Comparison of ENCODE assay signal across 8 cellular contexts in the genomic region with DNA sequence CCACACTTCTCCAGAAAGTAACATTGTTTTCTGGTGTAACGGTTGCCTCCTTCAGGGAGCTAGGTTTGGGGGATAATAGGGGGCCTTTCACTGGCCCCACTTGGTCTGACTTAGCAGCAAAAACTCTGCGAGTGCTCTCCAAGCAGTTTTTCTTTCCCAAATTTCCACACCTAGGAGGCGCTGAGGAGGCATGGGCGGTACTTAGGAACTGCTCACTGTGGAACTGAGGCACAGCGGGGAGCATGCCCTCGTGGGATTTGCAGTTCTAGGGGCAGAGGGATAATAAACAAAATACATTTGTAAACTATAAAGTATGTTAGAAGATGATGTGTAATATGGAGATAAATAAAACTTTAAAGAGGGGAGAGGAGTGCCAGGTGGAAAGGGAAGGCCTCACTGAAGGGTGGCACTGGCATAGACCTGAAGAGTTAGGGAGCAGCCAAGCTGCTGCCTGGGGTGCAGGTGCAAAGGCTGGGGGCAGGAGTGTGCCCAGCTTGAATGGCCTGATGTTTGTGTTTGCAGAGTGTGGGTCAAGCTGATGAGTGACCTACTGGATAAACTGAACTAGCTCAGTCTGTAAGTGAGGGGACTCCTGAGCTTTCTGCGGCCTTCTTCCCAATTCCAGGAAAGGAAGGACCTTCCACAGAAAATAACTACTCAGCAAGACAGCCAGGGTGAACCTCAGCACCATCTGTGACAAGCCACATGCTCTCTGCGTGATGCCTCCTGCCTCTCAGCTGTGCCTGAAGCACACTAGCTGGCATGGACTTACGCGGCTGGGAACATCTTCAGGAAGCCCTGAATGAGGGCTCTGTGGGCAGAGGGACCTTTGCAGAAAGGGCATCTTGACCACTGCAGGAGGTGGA. TPM values are rescaled to one million over a fixed set of nuclear protein-coding genes. Genes with fewer than 3 reads are reported as not detected.
DNase-seq lines count a peak whose midpoint lies in the region; TF ChIP-seq lines count a peak whose summit lies in the region.

No MANE protein-coding gene starts in this region.

- TF ChIP-seq POLR2A in prostate gland (IDR thresholded peaks at IDR 0.05): no peak

- peak; percentile 55 for TF ChIP-seq CTCF in fibroblast of mammary gland (conservative IDR thresholded peaks at IDR 0.05; ENCODE audit: control insufficient read depth, insufficient read depth, low read depth, low read length)
- peak in 2 of 4 experiments; percentile 27 to 30 for TF ChIP-seq CTCF in prostate gland (IDR thresholded peaks at IDR 0.05)

- intact Hi-C loops in prostate gland (cut with DNase I): loop anchor here (2.0 to 5.0 kb wide), 3 partner anchors 33 to 70 kb away; partner anchors contain the start of gene TMEM63A

- H3K4me3 ChIP-seq in fibroblast of mammary gland (ENCODE audit: control insufficient read depth, low read depth, low read length) (no peak overlapping the region), prostate gland (peak overlapping the region; percentile 69 to 72), SJCRH30 (no peak overlapping the region)

- H3K27ac ChIP-seq in prostate gland: peak overlapping the region; percentile 80 to 81
- H3K27ac ChIP-seq in SJCRH30: no peak overlapping the region

- H3K36me3 ChIP-seq in prostate gland: no peaks in the 10 kb centered on the region
- no peaks in the 10 kb centered on the region for H3K36me3 ChIP-seq in SJCRH30

- H3K27me3 ChIP-seq in prostate gland (replicated peaks; ENCODE audit: insufficient read depth) (no peaks in the 10 kb centered on the region), SJCRH30 (no peaks in the 10 kb centered on the region)

- DNase-seq in DMS 273 treated with DMSO at 0.1 percent for 48 hours (lab: John Stamatoyannopoulos, UW) (peak; percentile 45), NCI-H446 treated with DMSO at 0.1 percent for 48 hours (lab: John Stamatoyannopoulos, UW) (peak; percentile 62), fibroblast of mammary gland (ENCODE audit: low read depth) (no peak), prostate gland (ENCODE audit: low spot score) (no peak), NCI-H2081 treated with DMSO at 0.1 percent for 48 hours (lab: John Stamatoyannopoulos, UW) (no peak), NAMALWA (ENCODE audit: low spot score) (no peak), SJCRH30 (no peak), SK-N-DZ (ENCODE audit: low spot score) (no peak)

- H3K4me1 ChIP-seq in prostate gland (replicated peaks): peaks cover 10% of the 10 kb centered on the region
- no peaks in the 10 kb centered on the region for H3K4me1 ChIP-seq in SJCRH30

- WGBS in prostate gland: 64% methylated on average over 10 of the region's 10 CpGs

- H3K9me3 ChIP-seq in prostate gland (no peaks in the 10 kb centered on the region), SJCRH30 (replicated peaks) (no peaks in the 10 kb centered on the region)

RNA-seq across cellular contexts. Expression of gene EPHX1, which starts 1.9 kb away (rescaled TPM):
- total RNA-seq in prostate gland: 100 to 1,000 TPM; 151 to 232 TPM
- 6.3 and 7.2 TPM in 2 replicates for total RNA-seq in SJCRH30 (2014; rRNA removed; shearing (Covaris generic))
- polyA plus RNA-seq in SK-N-DZ (2014; cell fraction: cytosol; rRNA removed): 6.6 and 8.3 TPM in 2 replicates
- 3.6 and 4.1 TPM in 2 replicates for polyA plus RNA-seq in SK-N-DZ (2014; cell fraction: nucleus; rRNA removed)

RNA-seq across cellular contexts. Expression of gene SRP9, which starts 34.2 kb away (rescaled TPM):
- 100 to 1,000 TPM; 168 to 324 TPM for total RNA-seq in prostate gland
- total RNA-seq in SJCRH30 (2014; rRNA removed; shearing (Covaris generic)): 618 and 654 TPM in 2 replicates
- polyA plus RNA-seq in SK-N-DZ (2014; cell fraction: cytosol; rRNA removed): 718 and 771 TPM in 2 replicates
- 323 and 469 TPM in 2 replicates for polyA plus RNA-seq in SK-N-DZ (2014; cell fraction: nucleus; rRNA removed)

Comparison
In these comparisons a context has a peak if more than half of its experiments do, and no peak if none do; other contexts are left out.
1. DNase-seq: peak in DMS 273 treated with DMSO at 0.1 percent for 48 hours (single experiment) and NCI-H446 treated with DMSO at 0.1 percent for 48 hours (single experiment); none in fibroblast of mammary gland (single experiment), prostate gland (single experiment), NCI-H2081 treated with DMSO at 0.1 percent for 48 hours (single experiment), NAMALWA (single experiment), SJCRH30 (0 of 2) and SK-N-DZ (single experiment).
2. H3K4me3 ChIP-seq: peak in prostate gland (2 of 2); none in fibroblast of mammary gland (single experiment) and SJCRH30 (single experiment).
3. RNA of gene EPHX1, which starts 1.9 kb away (total RNA-seq): 151 to 232 TPM in prostate gland; 6.3 to 7.2 TPM in SJCRH30; every median in the first group is over 10 times any median in the second.